In genomic region chr19:46718934-46719551, GRCh38 we compare ENCODE assay signal across 8 cellular contexts. TPM values are rescaled to one million over a fixed set of nuclear protein-coding genes. Genes with fewer than 3 reads are reported as not detected.
DNase-seq lines count a peak whose midpoint lies in the region; ATAC-seq, FAIRE-seq and TF ChIP-seq lines count a peak whose summit lies in the region.
"Had no signal": no experiment of that assay in that cellular context is flagged by ENCODE, and none has a peak within 500 bp of the region (broad histone marks: within the 10 kb centered on the region; RNA-seq: fewer than 3 reads in every experiment).

No MANE protein-coding gene starts in this region.

- no peak overlapping the region for H3K9ac ChIP-seq in mesenchymal stem cell (ENCODE audit: low read length)

- peaks cover 22% of the 10 kb centered on the region for H3K4me1 ChIP-seq in mesenchymal stem cell (ENCODE audit: control insufficient read depth, insufficient read depth, low read depth, low read length)

- no peak overlapping the region for H2BK15ac ChIP-seq in mesenchymal stem cell (ENCODE audit: low read depth, poor library complexity, severe bottlenecking)

- H3K4me3 ChIP-seq in mesenchymal stem cell (ENCODE audit: insufficient read depth in 1 of 2, low read depth in 1 of 2, low read length in 2 of 2), result no peak overlapping the region

- no peaks in the 10 kb centered on the region for H3K9me3 Mint-ChIP-seq in activated CD8-positive, alpha-beta T cell treated with anti-CD3 and anti-CD28 coated beads, Interleukin-2, amount 10 ng/mL, durations not matched to agents 7 days and 5 days (ENCODE audit: insufficient read depth)
- H3K9me3 Mint-ChIP-seq in progenitor cell of endocrine pancreas (ENCODE audit: low read depth), result no peaks in the 10 kb centered on the region

- peak overlapping the region; percentile 98 for H3K27ac Mint-ChIP-seq in activated CD8-positive, alpha-beta T cell treated with anti-CD3 and anti-CD28 coated beads, Interleukin-2, amount 10 ng/mL, durations not matched to agents 7 days and 5 days
- H3K27ac Mint-ChIP-seq in progenitor cell of endocrine pancreas, result peak overlapping the region; percentile 42

- CTCF ChIA-PET in activated CD8-positive, alpha-beta T cell treated with anti-CD3 and anti-CD28 coated beads, Interleukin-2, amount 10 ng/mL, durations not matched to agents 7 days and 5 days (lab: Charles Lee), result interaction anchor here (1.0 to 2.1 kb wide), 4 partner anchors 10 to 79 kb away, joined by 3 to 14 read pairs (median 4); no protein-coding TSS in a partner anchor

- no peak for TF ChIP-seq CTCF in progenitor cell of endocrine pancreas (IDR thresholded peaks at IDR 0.05; ENCODE audit: unreplicated experiment)

- H3K4me2 ChIP-seq in mesenchymal stem cell (ENCODE audit: low read length, poor library complexity, severe bottlenecking), result no peak overlapping the region

- no peak overlapping the region for H3K23ac ChIP-seq in mesenchymal stem cell (ENCODE audit: low read length in 2 of 2)

- peaks cover 39% of the 10 kb centered on the region for H3K79me1 ChIP-seq in mesenchymal stem cell (replicated peaks; ENCODE audit: low read length, poor library complexity, severe bottlenecking)

- POLR2A ChIA-PET in activated CD8-positive, alpha-beta T cell treated with anti-CD3 and anti-CD28 coated beads, Interleukin-2, amount 10 ng/mL, durations not matched to agents 7 days and 5 days (lab: Charles Lee), result interaction anchor here (1.0 kb wide), 1 partner anchor 393 kb away, joined by 3 read pairs; no protein-coding TSS in a partner anchor

- no peak overlapping the region for H2BK120ac ChIP-seq in mesenchymal stem cell (ENCODE audit: low read depth, low read length)

- H3K27me3 ChIP-seq in mesenchymal stem cell (ENCODE audit: control insufficient read depth in 1 of 2, insufficient read depth in 1 of 2, low read length in 2 of 2), result no peaks in the 10 kb centered on the region

- H3K18ac ChIP-seq in mesenchymal stem cell (ENCODE audit: low read depth in 1 of 2, low read length in 2 of 2), result no peak overlapping the region

- no peak overlapping the region for H2BK12ac ChIP-seq in mesenchymal stem cell (ENCODE audit: low read length in 2 of 2)

- 88% methylated on average over 12 of the region's 14 CpGs for WGBS in mesenchymal stem cell

- DNase-seq in activated CD8-positive, alpha-beta T cell treated with anti-CD3 and anti-CD28 coated beads, Interleukin-2, amount 10 ng/mL, durations not matched to agents 7 days and 5 days, result no peak
- no peak for DNase-seq in progenitor cell of endocrine pancreas (ENCODE audit: low spot score, unreplicated experiment)
- no peak for DNase-seq in urothelium cell line (ENCODE audit: low spot score)
- DNase-seq in mesenchymal stem cell, result no peak

- H3K4ac ChIP-seq in mesenchymal stem cell (ENCODE audit: low read depth in 1 of 2, low read length in 2 of 2), result no peak overlapping the region

- H4K8ac ChIP-seq in mesenchymal stem cell (ENCODE audit: low read length), result no peak overlapping the region

- H3K36me3 Mint-ChIP-seq in activated CD8-positive, alpha-beta T cell treated with anti-CD3 and anti-CD28 coated beads, Interleukin-2, amount 10 ng/mL, durations not matched to agents 7 days and 5 days (ENCODE audit: low read depth), result peaks cover 60% of the 10 kb centered on the region
- peaks cover 4% of the 10 kb centered on the region for H3K36me3 Mint-ChIP-seq in progenitor cell of endocrine pancreas (ENCODE audit: insufficient read depth)

- H4K91ac ChIP-seq in mesenchymal stem cell (ENCODE audit: low read length), result no peak overlapping the region

- H2BK5ac ChIP-seq in mesenchymal stem cell (ENCODE audit: low read depth, low read length, poor library complexity, severe bottlenecking), result no peak overlapping the region

- no peak overlapping the region for H3K14ac ChIP-seq in mesenchymal stem cell (ENCODE audit: low read length in 2 of 2)

- H3K27ac ChIP-seq in mesenchymal stem cell (ENCODE audit: low read length, poor library complexity, severe bottlenecking), result no peak overlapping the region

- no peak overlapping the region for H2AK5ac ChIP-seq in mesenchymal stem cell (ENCODE audit: low read length, severe bottlenecking)

- H3K9me3 ChIP-seq in mesenchymal stem cell (ENCODE audit: control insufficient read depth, low read length), result no peaks in the 10 kb centered on the region

- no peak overlapping the region for H2AFZ ChIP-seq in mesenchymal stem cell (ENCODE audit: low read depth, low read length)

- peaks cover 58% of the 10 kb centered on the region for H3K4me1 Mint-ChIP-seq in activated CD8-positive, alpha-beta T cell treated with anti-CD3 and anti-CD28 coated beads, Interleukin-2, amount 10 ng/mL, durations not matched to agents 7 days and 5 days (ENCODE audit: low read depth)
- H3K4me1 Mint-ChIP-seq in progenitor cell of endocrine pancreas (ENCODE audit: low read depth), result peaks cover 13% of the 10 kb centered on the region

- no peak for FAIRE-seq in urothelium cell line (lab: Jason Lieb, UNC)
- FAIRE-seq: RCC 7860 had no signal

- peak; percentile 38 for ATAC-seq in GM18498 (IDR thresholded peaks at IDR 0.05; ENCODE audit: unreplicated experiment)
- ATAC-seq in GM21825 (IDR thresholded peaks at IDR 0.05; ENCODE audit: unreplicated experiment), result peak; percentile 27
- no peak for ATAC-seq in activated CD8-positive, alpha-beta T cell treated with anti-CD3 and anti-CD28 coated beads, Interleukin-2, amount 10 ng/mL, durations not matched to agents 7 days and 5 days
- ATAC-seq in GM18867 (IDR thresholded peaks at IDR 0.05; ENCODE audit: unreplicated experiment), result no peak

- H3K4me3 Mint-ChIP-seq in activated CD8-positive, alpha-beta T cell treated with anti-CD3 and anti-CD28 coated beads, Interleukin-2, amount 10 ng/mL, durations not matched to agents 7 days and 5 days, result peak overlapping the region; percentile 94
- H3K4me3 Mint-ChIP-seq in progenitor cell of endocrine pancreas (ENCODE audit: low read depth), result no peak overlapping the region

- no peaks in the 10 kb centered on the region for H3K27me3 Mint-ChIP-seq in activated CD8-positive, alpha-beta T cell treated with anti-CD3 and anti-CD28 coated beads, Interleukin-2, amount 10 ng/mL, durations not matched to agents 7 days and 5 days (ENCODE audit: low read depth)
- no peaks in the 10 kb centered on the region for H3K27me3 Mint-ChIP-seq in progenitor cell of endocrine pancreas

- peaks cover 40 to 63% of the 10 kb centered on the region in 2 experiments for H3K36me3 ChIP-seq in mesenchymal stem cell (ENCODE audit: control insufficient read depth in 1 of 2, insufficient read depth in 2 of 2, low read depth in 1 of 2, low read length in 2 of 2)

RNA-seq across cellular contexts. Expression of gene PRKD2, which starts 2.1 kb away (rescaled TPM):
- 100 to 1,000 TPM; 161 to 166 TPM for total RNA-seq in activated CD8-positive, alpha-beta T cell treated with anti-CD3 and anti-CD28 coated beads, Interleukin-2, amount 10 ng/mL, durations not matched to agents 7 days and 5 days
- total RNA-seq in progenitor cell of endocrine pancreas, result 69.3 and 74.9 TPM in 2 replicates
- polyA plus RNA-seq in mesenchymal stem cell (2013, experiment 1 of 2), result 25.9 TPM
- 23.5 TPM for polyA plus RNA-seq in mesenchymal stem cell (2013, experiment 2 of 2)

RNA-seq across cellular contexts. Expression of gene FKRP, which starts 26.8 kb away (rescaled TPM):
- total RNA-seq in activated CD8-positive, alpha-beta T cell treated with anti-CD3 and anti-CD28 coated beads, Interleukin-2, amount 10 ng/mL, durations not matched to agents 7 days and 5 days, result 10 to 100 TPM; 15.3 to 18.4 TPM
- total RNA-seq in progenitor cell of endocrine pancreas, result 42.9 and 44.1 TPM in 2 replicates
- polyA plus RNA-seq in mesenchymal stem cell (2013, experiment 1 of 2), result 24.9 TPM
- polyA plus RNA-seq in mesenchymal stem cell (2013, experiment 2 of 2), result 24.4 TPM

RNA-seq across cellular contexts. Expression of gene STRN4, which starts 27.2 kb away (rescaled TPM):
- total RNA-seq in activated CD8-positive, alpha-beta T cell treated with anti-CD3 and anti-CD28 coated beads, Interleukin-2, amount 10 ng/mL, durations not matched to agents 7 days and 5 days, result 10 to 100 TPM; 79.6 to 90.2 TPM
- 115 and 117 TPM in 2 replicates for total RNA-seq in progenitor cell of endocrine pancreas
- polyA plus RNA-seq in mesenchymal stem cell (2013, experiment 1 of 2), result 56.4 TPM
- polyA plus RNA-seq in mesenchymal stem cell (2013, experiment 2 of 2), result 56.1 TPM

RNA-seq across cellular contexts. Expression of gene DACT3, which starts 58.1 kb away (rescaled TPM):
- under 1 TPM; 0.42 TPM for total RNA-seq in activated CD8-positive, alpha-beta T cell treated with anti-CD3 and anti-CD28 coated beads, Interleukin-2, amount 10 ng/mL, durations not matched to agents 7 days and 5 days
- 2.6 and 3.1 TPM in 2 replicates for total RNA-seq in progenitor cell of endocrine pancreas
- polyA plus RNA-seq in mesenchymal stem cell (2013, experiment 1 of 2), result 25.9 TPM
- 26.2 TPM for polyA plus RNA-seq in mesenchymal stem cell (2013, experiment 2 of 2)

Comparison
In these comparisons a context has a peak if more than half of its experiments do, and no peak if none do; other contexts are left out.
1. ATAC-seq: peak in GM18498 (single experiment) and GM21825 (single experiment); none in activated CD8-positive, alpha-beta T cell treated with anti-CD3 and anti-CD28 coated beads, Interleukin-2, amount 10 ng/mL, durations not matched to agents 7 days and 5 days (single experiment) and GM18867 (single experiment).